29 cellular contexts compared by ENCODE assay signal in genomic region chr14:42854061-42854460, GRCh38.
A peak's percentile ranks its signal among the peaks of the same experiment; 100 is the strongest.
DNase-seq lines count a peak whose midpoint lies in the region; ATAC-seq and TF ChIP-seq lines count a peak whose summit lies in the region.
"Had no signal": no experiment of that assay in that cellular context is flagged by ENCODE, and none has a peak within 500 bp of the region (broad histone marks: within the 10 kb centered on the region; RNA-seq: fewer than 3 reads in every experiment).

No MANE protein-coding gene starts in this region.

- CTCF ChIA-PET in IMR-90 (lab: Yijun Ruan, JAX), result interaction anchor here (0.6 kb wide), 1 partner anchor 958 kb away, joined by 3 read pairs; no protein-coding TSS in a partner anchor

- no peaks in the 10 kb centered on the region for H3K27me3 ChIP-seq in IMR-90 (ENCODE audit: control insufficient read depth, insufficient read depth, low read length)
- H3K27me3 ChIP-seq: ascending aorta, heart right ventricle, sigmoid colon, SJCRH30, tibial nerve had no signal

- H2BK120ac ChIP-seq in IMR-90 (ENCODE audit: low read depth, low read length), result no peak overlapping the region

- intact Hi-C loops in IMR-90 (cut with micrococcal nuclease), result no loop called here

- no peak overlapping the region for H3K27ac ChIP-seq in IMR-90 (ENCODE audit: insufficient read depth, low read length)
- H3K27ac ChIP-seq: ascending aorta, psoas muscle, sigmoid colon, tibial nerve had no signal

- no peak overlapping the region for H2AFZ ChIP-seq in IMR-90 (replicated peaks; ENCODE audit: low read length, poor library complexity)

- in situ Hi-C loops in IMR-90 (cut with MboI; ENCODE audit: low sequenced_read_pairs), result no loop called here

- no peak overlapping the region for H3K56ac ChIP-seq in IMR-90 (ENCODE audit: extremely low read depth, insufficient read depth, low read length)

- H2BK5ac ChIP-seq in IMR-90 (ENCODE audit: low read depth, low read length, poor library complexity, severe bottlenecking), result no peak overlapping the region

- H3K4me3 ChIP-seq in IMR-90 (ENCODE audit: insufficient read depth, low read depth, low read length) (no peak overlapping the region), fibroblast of the aortic adventitia (ENCODE audit: low read depth, low read length) (no peak overlapping the region)
- H3K4me3 ChIP-seq: ascending aorta, heart right ventricle, psoas muscle, sigmoid colon, SJCRH30, tibial nerve had no signal

- no peaks in the 10 kb centered on the region for H3K36me3 ChIP-seq in IMR-90 (ENCODE audit: control insufficient read depth, insufficient read depth, low read length)
- H3K36me3 ChIP-seq: ascending aorta, heart right ventricle, sigmoid colon, SJCRH30, tibial nerve had no signal

- no peak overlapping the region for H3K14ac ChIP-seq in IMR-90 (replicated peaks; ENCODE audit: low read depth, low read length)

- POLR2A ChIA-PET in IMR-90 (lab: Charles Lee; ENCODE audit: unreplicated experiment), result no interaction called here

- H3K79me1 ChIP-seq in IMR-90 (ENCODE audit: low read depth in 1 of 2, low read length in 2 of 2), result no peaks in the 10 kb centered on the region

- no CpG with 5 or more reads among the region's 2 CpGs for WGBS in IMR-90 (ENCODE audit: extremely low coverage in 2 of 2, insufficient read length in 1 of 2), 2 experiments

- H4K5ac ChIP-seq in IMR-90 (ENCODE audit: low read depth, low read length), result no peak overlapping the region

- dilution Hi-C loops in IMR-90 (cut with HindIII; ENCODE audit: low sequenced_read_pairs, unreplicated experiment), result no loop called here

- DNase-seq in IMR-90, result peak; percentile 47
- peak; percentile 4 for DNase-seq in OCI-M1 (lab: John Stamatoyannopoulos, UW)
- DNase-seq in fibroblast of the aortic adventitia (ENCODE audit: low read depth), result peak; percentile 2
- DNase-seq in stromal cell of bone marrow (ENCODE audit: low read depth), result peak; percentile 12
- DNase-seq in DMS114 treated with DMSO at 0.1 percent for 48 hours (lab: John Stamatoyannopoulos, UW; ENCODE audit: unreplicated experiment), result no peak
- DNase-seq in NCI-H128 (lab: John Stamatoyannopoulos, UW; ENCODE audit: unreplicated experiment), result no peak
- DNase-seq in NCI-H748 (lab: John Stamatoyannopoulos, UW; ENCODE audit: unreplicated experiment), result no peak
- DNase-seq: activated CD8-positive, alpha-beta memory T cell treated with anti-CD3 and anti-CD28 coated beads, Interleukin-2, amount 10 ng/mL, durations not matched to agents 7 days and 5 days; activated gamma-delta T cell; activated naive CD8-positive, alpha-beta T cell treated with anti-CD3 and anti-CD28 coated beads, Interleukin-2, amount 10 ng/mL, durations not matched to agents 7 days and 5 days; activated T-cell treated with anti-CD3 and anti-CD28 coated beads, Interleukin-2, amount 50 U/mL, for 4 hours; caudate nucleus; CD4-positive, alpha-beta memory T cell; foreskin melanocyte; GOT3; heart right ventricle; kidney glomerular epithelial cell; NCI-H1105 treated with DMSO at 0.1 percent for 48 hours; NCI-H2029; NCI-H524 treated with DMSO at 0.1 percent for 48 hours; NK-92 treated with Interleukin-12 subunit alpha and Interleukin-12 subunit beta, amount 100 ng/mL, for 24 hours; psoas muscle; sigmoid colon; SJCRH30; stimulated activated CD4-positive, alpha-beta T cell treated with anti-CD3 and anti-CD28 coated beads, Interleukin-4, amount 100 ng/mL, for 24 hours had no signal

- no peak overlapping the region for H2BK20ac ChIP-seq in IMR-90 (ENCODE audit: low read depth, low read length)

- TF ChIP-seq RAD21 in IMR-90 (IDR thresholded peaks at IDR 0.05; ENCODE audit: low read length), result no peak

- H2AK5ac ChIP-seq in IMR-90 (ENCODE audit: low read depth, low read length), result no peak overlapping the region

- no peak for TF ChIP-seq POLR2A in IMR-90 (IDR thresholded peaks at IDR 0.05; ENCODE audit: low read depth, low read length)

- H4K8ac ChIP-seq in IMR-90 (ENCODE audit: low read depth in 2 of 2, low read length in 2 of 2), result no peak overlapping the region

- H3K9ac ChIP-seq in IMR-90 (ENCODE audit: low read depth, low read length), result no peak overlapping the region

- no peak for TF ChIP-seq CTCF in IMR-90 (conservative IDR thresholded peaks at IDR 0.05; ENCODE audit: low read depth, low read length)
- no peak for TF ChIP-seq CTCF in fibroblast of the aortic adventitia (IDR thresholded peaks at IDR 0.05; ENCODE audit: insufficient read depth, low read length)

- H4K20me1 ChIP-seq in IMR-90 (ENCODE audit: insufficient read depth, low read length), result no peaks in the 10 kb centered on the region

- no peak overlapping the region for H3K4me2 ChIP-seq in IMR-90 (ENCODE audit: low read depth, low read length)

- H3K4me1 ChIP-seq in IMR-90 (ENCODE audit: control insufficient read depth, insufficient read depth, low read length), result no peaks in the 10 kb centered on the region
- H3K4me1 ChIP-seq: ascending aorta, heart right ventricle, psoas muscle had no signal

- no peaks in the 10 kb centered on the region for H3K9me3 ChIP-seq in IMR-90 (ENCODE audit: control insufficient read depth, insufficient read depth, low read length)
- H3K9me3 ChIP-seq: ascending aorta, heart right ventricle, psoas muscle, sigmoid colon, SJCRH30, tibial nerve had no signal

- no peak overlapping the region for H2BK15ac ChIP-seq in IMR-90 (ENCODE audit: low read depth, low read length)

- ATAC-seq in IMR-90 (ENCODE audit: low read depth), result peak; percentile 83
- ATAC-seq: activated CD8-positive, alpha-beta memory T cell treated with anti-CD3 and anti-CD28 coated beads, Interleukin-2, amount 10 ng/mL, durations not matched to agents 7 days and 5 days; activated T-cell treated with anti-CD3 and anti-CD28 coated beads, Interleukin-2, amount 50 U/mL, for 4 hours; esophagus mucosa; heart right ventricle; psoas muscle; WTC11 had no signal

- no TSS peak for BruUV-seq in IMR-90 (replicated peaks; lab: Mats Ljungman, UMichigan)

- no peak overlapping the region for H4K91ac ChIP-seq in IMR-90 (ENCODE audit: insufficient read depth, low read depth, low read length)

- no peak overlapping the region for H3K23ac ChIP-seq in IMR-90 (ENCODE audit: low read depth, low read length)

- H3K9me1 ChIP-seq in IMR-90 (ENCODE audit: insufficient read depth, low read length), result no peaks in the 10 kb centered on the region

- no peak overlapping the region for H3K18ac ChIP-seq in IMR-90 (ENCODE audit: low read depth, low read length)

- H2AK9ac ChIP-seq in IMR-90 (replicated peaks; ENCODE audit: low read depth, low read length, poor library complexity), result no peak overlapping the region

- no peak overlapping the region for H3K4ac ChIP-seq in IMR-90 (ENCODE audit: low read depth, low read length)

TF ChIP-seq in IMR-90, 13 proteins besides CTCF, POLR2A, EP300 and RAD21:
- TF ChIP-seq FOS (IDR thresholded peaks at IDR 0.05; ENCODE audit: low read depth, low read length) (no peak), SMC3 (IDR thresholded peaks at IDR 0.05; ENCODE audit: low read depth, low read length) (no peak), NFE2L2 (IDR thresholded peaks at IDR 0.05; ENCODE audit: low read depth, low read length) (no peak), ELK1 (IDR thresholded peaks at IDR 0.05; ENCODE audit: borderline replicate concordance, low read depth, low read length) (no peak), MXI1 (IDR thresholded peaks at IDR 0.05; ENCODE audit: borderline replicate concordance, low read depth, low read length) (no peak), RFX5 (IDR thresholded peaks at IDR 0.05; ENCODE audit: low read depth, low read length) (no peak), CEBPB (IDR thresholded peaks at IDR 0.05; ENCODE audit: low read depth, low read length) (no peak), RCOR1 (IDR thresholded peaks at IDR 0.05; ENCODE audit: insufficient replicate concordance, low read length) (no peak), MAZ (IDR thresholded peaks at IDR 0.05; ENCODE audit: borderline replicate concordance, low read depth, low read length) (no peak), BHLHE40 (IDR thresholded peaks at IDR 0.05; ENCODE audit: low read depth, low read length) (no peak), USF2 (IDR thresholded peaks at IDR 0.05; ENCODE audit: low read depth, low read length) (no peak), CHD1 (IDR thresholded peaks at IDR 0.05; ENCODE audit: low read depth, low read length) (no peak), MAFK (IDR thresholded peaks at IDR 0.05; ENCODE audit: low read depth, low read length) (no peak)

Comparison
In these comparisons a context has a peak if more than half of its experiments do, and no peak if none do; other contexts are left out.
1. DNase-seq: peak in IMR-90 (single experiment), OCI-M1 (single experiment), fibroblast of the aortic adventitia (single experiment) and stromal cell of bone marrow (single experiment); none in DMS114 treated with DMSO at 0.1 percent for 48 hours (single experiment), NCI-H128 (single experiment) and NCI-H748 (single experiment).